Comparison of ENCODE assay signal across 8 cellular contexts in genomic region chr10:3776796-3777571, GRCh38. TPM values are rescaled to one million over a fixed set of nuclear protein-coding genes. Genes with fewer than 3 reads are reported as not detected.
A peak's percentile ranks its signal among the peaks of the same experiment; 100 is the strongest.
DNase-seq lines count a peak whose midpoint lies in the region; ATAC-seq and TF ChIP-seq lines count a peak whose summit lies in the region.

No MANE protein-coding gene starts in this region.

- ATAC-seq in HCT116 (peak; percentile 28; the same call in 1 of the 2 replicates), T-cell (replicated peaks in 1 of 4) (peak; percentile 45 to 69 (median 62)), GM18498 (IDR thresholded peaks at IDR 0.05; ENCODE audit: unreplicated experiment) (no peak)

- H3K27me3 Mint-ChIP-seq in T-cell (no peaks in the 10 kb centered on the region), type B pancreatic cell (peaks cover 4% of the 10 kb centered on the region)

- peaks cover 63 to 74% of the 10 kb centered on the region in 2 experiments for H3K4me1 ChIP-seq in HCT116 (ENCODE audit: control insufficient read depth in 1 of 2, insufficient read depth in 2 of 2, low read length in 2 of 2)

- H4K20me1 ChIP-seq in HCT116 (ENCODE audit: insufficient read depth), result peaks cover 26% of the 10 kb centered on the region; the same call in 1 of the 2 replicates

- H3K9me2 ChIP-seq in HCT116 (ENCODE audit: insufficient read depth), result no peaks in the 10 kb centered on the region

- peaks cover 47% of the 10 kb centered on the region for H3K79me2 ChIP-seq in HCT116 (ENCODE audit: insufficient read depth, low read length)

- peaks cover 43 to 44% of the 10 kb centered on the region in 2 experiments for H3K36me3 ChIP-seq in HCT116 (ENCODE audit: control insufficient read depth in 1 of 2, insufficient read depth in 2 of 2, low read length in 2 of 2)

- CTCF ChIA-PET in HCT116 (lab: Charles Lee) (interaction anchor here (0.6 to 1.2 kb wide), 4 partner anchors 324 to 579 kb away, joined by 3 read pairs; no protein-coding TSS in a partner anchor), T-cell (lab: Charles Lee) (interaction anchor here in 1 of 2 donors (0.6 to 1.7 kb wide), 3 partner anchors 19 to 52 kb away, joined by 3 to 6 read pairs (median 3); no protein-coding TSS in a partner anchor)

- no peaks in the 10 kb centered on the region for H3K9me3 ChIP-seq in HCT116 (ENCODE audit: control insufficient read depth in 1 of 2, insufficient read depth in 1 of 2, low read depth in 1 of 2, low read length in 2 of 2)

- no peaks in the 10 kb centered on the region for H3K27me3 ChIP-seq in HCT116 (ENCODE audit: insufficient read depth, low read length)

- no peak overlapping the region for H2AFZ ChIP-seq in HCT116 (ENCODE audit: low read depth, low read length, poor library complexity, severe bottlenecking)

- H3K4me3 Mint-ChIP-seq in T-cell (peak overlapping the region; percentile 8 to 64 (median 50)), type B pancreatic cell (peak overlapping the region; percentile 77)

- H3K4me2 ChIP-seq in HCT116 (ENCODE audit: low read length), result peak overlapping the region; percentile 59

- H3K36me3 Mint-ChIP-seq in T-cell (peaks cover 65% of the 10 kb centered on the region), type B pancreatic cell (peaks cover 62% of the 10 kb centered on the region)

- DNase-seq in HCT116 (ENCODE audit: low read depth, low spot score), result peak; percentile 59
- peak in 18 of 34 experiments; percentile 28 to 62 (median 46) for DNase-seq in T-cell
- DNase-seq in central memory CD4-positive, alpha-beta T cell, result peak; percentile 83
- DNase-seq in lung microvascular endothelial cell (ENCODE audit: low read depth in 2 of 2), result peak; percentile 67 to 68
- no peak for DNase-seq in type B pancreatic cell (ENCODE audit: extremely low spot score, unreplicated experiment)
- no peak for DNase-seq in NCI-H2171 treated with DMSO at 0.1 percent for 48 hours (lab: John Stamatoyannopoulos, UW)
- DNase-seq in SK-N-DZ (ENCODE audit: low spot score), result no peak

- H3K9me3 Mint-ChIP-seq in T-cell (no peaks in the 10 kb centered on the region), type B pancreatic cell (no peaks in the 10 kb centered on the region)

- H3K9ac ChIP-seq in HCT116 (ENCODE audit: low read length), result no peak overlapping the region

- H3K27ac Mint-ChIP-seq in T-cell (peak overlapping the region; percentile 75 to 89), type B pancreatic cell (peak overlapping the region; percentile 92)

- RAD21 ChIA-PET in HCT116 (lab: Charles Lee; ENCODE audit: low non-redundant PET in 1 of 2, low total read pairs in 2 of 2, uncharacterized antibody in 2 of 2, unreplicated experiment in 2 of 2), result no interaction called here

- POLR2A ChIA-PET in HCT116 (lab: Charles Lee), result interaction anchor here (0.5 to 1.3 kb wide), 5 partner anchors 9 to 577 kb away, joined by 3 to 16 read pairs (median 4); partner anchors contain the start of gene KLF6
- POLR2A ChIA-PET in T-cell (lab: Charles Lee), result interaction anchor here (0.6 to 2.9 kb wide), 12 partner anchors 8 to 527 kb away, joined by 3 to 18 read pairs (median 4); partner anchors contain the start of gene KLF6 (in 1 of the 2)

- TF ChIP-seq POLR2A in HCT116 (IDR thresholded peaks at IDR 0.05; ENCODE audit: borderline replicate concordance, extremely low read depth, insufficient read depth, insufficient read length), result no peak

- H3K4me1 Mint-ChIP-seq in T-cell, result peaks cover 66 to 77% (median 76%) of the 10 kb centered on the region in 3 donors
- H3K4me1 Mint-ChIP-seq in type B pancreatic cell (ENCODE audit: unreplicated experiment), result peaks cover 45% of the 10 kb centered on the region

- no TSS peak for BruUV-seq in HCT116 (replicated peaks; lab: Mats Ljungman, UMichigan)

- H3K27ac ChIP-seq in HCT116 (ENCODE audit: low read depth, low read length), result peak overlapping the region; percentile 56

- TF ChIP-seq CTCF in HCT116 (IDR thresholded peaks at IDR 0.05 in 2 of 3, conservative IDR thresholded peaks at IDR 0.05 in 1 of 3; ENCODE audit: borderline replicate concordance in 1 of 3, insufficient read depth in 1 of 3, low read depth in 2 of 3, low read length in 2 of 3) (no peak), type B pancreatic cell (conservative IDR thresholded peaks at IDR 0.05) (no peak)

- intact Hi-C loops in HCT116 (cut with micrococcal nuclease), result loop anchor here (5.0 kb wide), 1 partner anchor 540 kb away; no protein-coding TSS in a partner anchor

- no peak overlapping the region for H3K4me3 ChIP-seq in HCT116 (replicated peaks in 1 of 2; ENCODE audit: low read depth in 1 of 2, low read length in 2 of 2)

- 0 out of 2 replicates have a peak, but pooled peaks have one; percentile 13 for TF ChIP-seq RAD21 in HCT116 (IDR thresholded peaks at IDR 0.05; ENCODE audit: low read depth)

TF ChIP-seq in HCT116, 20 proteins besides CTCF, POLR2A, EP300 and RAD21:
- peak; percentile 72 for TF ChIP-seq TCF7L2 (IDR thresholded peaks at IDR 0.05; ENCODE audit: borderline replicate concordance, extremely low read depth, insufficient read depth, insufficient read length)
- TF ChIP-seq JUND (IDR thresholded peaks at IDR 0.05), result peak; percentile 75
- TF ChIP-seq SP1 (IDR thresholded peaks at IDR 0.05; ENCODE audit: low read depth), result peak; percentile 72
- peak; percentile 25; the same call in 1 of the 2 replicates for TF ChIP-seq SRF (IDR thresholded peaks at IDR 0.05; ENCODE audit: low read depth)
- no peak for TF ChIP-seq ZNF274 (IDR thresholded peaks at IDR 0.05; ENCODE audit: low read depth, low read length)
- peak; percentile 65 for TF ChIP-seq CEBPB (IDR thresholded peaks at IDR 0.05; ENCODE audit: low read depth)
- TF ChIP-seq ATF3 (IDR thresholded peaks at IDR 0.05), result no peak
- 0 out of 2 replicates have a peak, but pooled peaks have one; percentile 53 for TF ChIP-seq CBX3 (IDR thresholded peaks at IDR 0.05; ENCODE audit: low read depth)
- peak; percentile 66; the same call in 1 of the 2 replicates for TF ChIP-seq MAX (IDR thresholded peaks at IDR 0.05)
- TF ChIP-seq POLR2AphosphoS5 (IDR thresholded peaks at IDR 0.05; ENCODE audit: low read depth, low read length), result peak; percentile 48; the same call in 1 of the 2 replicates
- peak; percentile 89 for TF ChIP-seq SIN3A (IDR thresholded peaks at IDR 0.05; ENCODE audit: low read depth)
- no peak for TF ChIP-seq ZBTB33 (IDR thresholded peaks at IDR 0.05; ENCODE audit: extremely low read depth, insufficient replicate concordance, low read length)
- TF ChIP-seq FOSL1 (IDR thresholded peaks at IDR 0.05; ENCODE audit: low read depth), result peak; percentile 65

RNA-seq across cellular contexts. Expression of gene KLF6, which starts 8.0 kb away (rescaled TPM):
- total RNA-seq in HCT116 (2021; ENCODE audit: unreplicated experiment) (82.2 TPM), T-cell (1,000 to 10,000 TPM in 1 of 5 donors, 100 to 1,000 TPM in 4; 285 to 1,180 (median 400) TPM), lung microvascular endothelial cell (63.2 and 170 TPM in 2 replicates), type B pancreatic cell (ENCODE audit: low replicate concordance) (117 and 269 TPM in 2 replicates)
- 119 and 155 TPM in 2 replicates for polyA plus RNA-seq in HCT116 (2012)
- polyA plus RNA-seq in SK-N-DZ (2014; cell fraction: cytosol; rRNA removed), result 2.4 and 2.5 TPM in 2 replicates
- 6.6 and 14.0 TPM in 2 replicates for polyA plus RNA-seq in SK-N-DZ (2014; cell fraction: nucleus; rRNA removed)

Comparison
In these comparisons a context has a peak if more than half of its experiments do, and no peak if none do; other contexts are left out.
1. DNase-seq: peak in HCT116 (single experiment), T-cell (18 of 34), central memory CD4-positive, alpha-beta T cell (single experiment) and lung microvascular endothelial cell (2 of 2); none in type B pancreatic cell (single experiment), NCI-H2171 treated with DMSO at 0.1 percent for 48 hours (single experiment) and SK-N-DZ (single experiment).